ENCODE assay signal across 30 cellular contexts in genomic region chr2:112850588-112850987, GRCh38. TPM values are rescaled to one million over a fixed set of nuclear protein-coding genes. Genes with fewer than 3 reads are reported as not detected.
"Had no signal": no experiment of that assay in that cellular context is flagged by ENCODE, and none has a peak within 500 bp of the region (broad histone marks: within the 10 kb centered on the region; RNA-seq: fewer than 3 reads in every experiment).

No MANE protein-coding gene starts in this region.

- H3K4me3 ChIP-seq: adrenal gland, body of pancreas, coronary artery, dorsolateral prefrontal cortex, gastrocnemius medialis, right atrium auricular region, smooth muscle cell, stomach, tibial artery, upper lobe of right lung had no signal

- H3K9me3 ChIP-seq: adrenal gland, body of pancreas, gastrocnemius medialis, stomach, tibial artery, upper lobe of right lung had no signal

- H3K27me3 ChIP-seq: adrenal gland, body of pancreas, dorsolateral prefrontal cortex, gastrocnemius medialis, right atrium auricular region, stomach, tibial artery, upper lobe of right lung had no signal

- H3K27ac ChIP-seq: adrenal gland, body of pancreas, coronary artery, dorsolateral prefrontal cortex, gastrocnemius medialis, right atrium auricular region, stomach, tibial artery, upper lobe of right lung had no signal

- H3K4me1 ChIP-seq: adrenal gland, body of pancreas, gastrocnemius medialis, right atrium auricular region, stomach, tibial artery, upper lobe of right lung had no signal

- H3K4me2 ChIP-seq: smooth muscle cell had no signal

- H3K36me3 ChIP-seq: adrenal gland, gastrocnemius medialis, right atrium auricular region, stomach, tibial artery, upper lobe of right lung had no signal

- DNase-seq: activated CD4-positive, alpha-beta T cell treated with anti-CD3 and anti-CD28 coated beads for 4 hours; activated CD4-positive, alpha-beta T cell treated with anti-CD3 and anti-CD28 coated beads, Interleukin-2, amount 50 U/mL, for 48 hours; activated CD8-positive, alpha-beta memory T cell treated with anti-CD3 and anti-CD28 coated beads for 24 hours; activated effector memory CD4-positive, alpha-beta T cell treated with Interleukin-2 at 50 U/mL for 16 hours; activated naive CD4-positive, alpha-beta T cell treated with anti-CD3 and anti-CD28 coated beads for 36 hours; activated naive CD8-positive, alpha-beta T cell treated with anti-CD3 and anti-CD28 coated beads for 36 hours; adrenal gland; aorta; body of pancreas; cerebellar nuclear complex; dorsolateral prefrontal cortex; effector memory CD4-positive, alpha-beta T cell; erythroblast; gastrocnemius medialis; glutamatergic neuron; left colon; naive thymus-derived CD8-positive, alpha-beta T cell; nucleus accumbens; stimulated activated CD4-positive, alpha-beta T cell treated with anti-CD3 and anti-CD28 coated beads, Interleukin-15, amount 100 ng/mL, for 24 hours; stimulated activated CD4-positive, alpha-beta T cell treated with anti-CD3 and anti-CD28 coated beads, Interleukin-2, amount 100 ng/mL, for 24 hours; stimulated activated naive B cell treated with anti-CD40 and anti-IgM and Interleukin-4, amounts not matched to agents 10 μg/mL and 1 μg/mL and 100 μg/mL, for 72 hours; stomach; tibial artery; upper lobe of right lung had no signal

RNA-seq across cellular contexts. Expression of gene IL1B, which starts 14.0 kb away (rescaled TPM):
- total RNA-seq: activated naive CD4-positive, alpha-beta T cell treated with anti-CD3 and anti-CD28 coated beads for 36 hours; activated naive CD8-positive, alpha-beta T cell treated with anti-CD3 and anti-CD28 coated beads for 36 hours; gastrocnemius medialis; naive thymus-derived CD8-positive, alpha-beta T cell; neural crest cell; pulmonary artery endothelial cell; smooth muscle cell; T-helper 1 cell treated with Interleukin-12 subunit alpha and Interleukin-12 subunit beta and Interleukin-4 antibody, amounts not matched to agents 30 ng/mL and 1 ng/mL, for 36 hours had no signal
- polyA plus RNA-seq: naive thymus-derived CD8-positive, alpha-beta T cell; smooth muscle cell had no signal
